ENCODE assay signal across 11 cellular contexts in genomic region chr20:3747471-3747870, GRCh38. TPM values are rescaled to one million over a fixed set of nuclear protein-coding genes. Genes with fewer than 3 reads are reported as not detected.
"Had no signal": no experiment of that assay in that cellular context is flagged by ENCODE, and none has a peak within 500 bp of the region (broad histone marks: within the 10 kb centered on the region; RNA-seq: fewer than 3 reads in every experiment).

No MANE protein-coding gene starts in this region.

- DNase-seq: H7, HFFc6, IMR-90, KG1 had no signal

- H3K36me3 ChIP-seq: HAP-1 had no signal

- H3K4me3 ChIP-seq: GM23338, HAP-1, K562 had no signal

- H3K9me3 Mint-ChIP-seq: HFFc6 had no signal

- H3K4me2 ChIP-seq: GM23338 had no signal

- ATAC-seq: GM23338, HCT116, K562 had no signal

- H3K4me3 Mint-ChIP-seq: GM23338, HFFc6 had no signal

- FAIRE-seq: HTR-8/SVneo, K562 had no signal

- H2AFZ ChIP-seq: GM23338 had no signal

- H3K27ac Mint-ChIP-seq: GM23338, HFFc6 had no signal

RNA-seq across cellular contexts. Expression of gene HSPA12B, which starts 15.0 kb away (rescaled TPM):
- total RNA-seq: HFFc6, HT-29, IMR-90 had no signal
- polyA plus RNA-seq: IMR-90 had no signal

RNA-seq across cellular contexts. Expression of gene SPEF1, which starts 33.8 kb away (rescaled TPM):
- total RNA-seq: H4, IMR-90, K562 had no signal
- polyA plus RNA-seq: K562 had no signal

RNA-seq across cellular contexts. Expression of gene SIGLEC1, which starts 35.1 kb away (rescaled TPM):
- total RNA-seq: GM23338, H4, H7, HFFc6, HT-29, IMR-90 had no signal
- polyA plus RNA-seq: GM23338, IMR-90, K562 had no signal
